12 cellular contexts compared by ENCODE assay signal in the genomic region with DNA sequence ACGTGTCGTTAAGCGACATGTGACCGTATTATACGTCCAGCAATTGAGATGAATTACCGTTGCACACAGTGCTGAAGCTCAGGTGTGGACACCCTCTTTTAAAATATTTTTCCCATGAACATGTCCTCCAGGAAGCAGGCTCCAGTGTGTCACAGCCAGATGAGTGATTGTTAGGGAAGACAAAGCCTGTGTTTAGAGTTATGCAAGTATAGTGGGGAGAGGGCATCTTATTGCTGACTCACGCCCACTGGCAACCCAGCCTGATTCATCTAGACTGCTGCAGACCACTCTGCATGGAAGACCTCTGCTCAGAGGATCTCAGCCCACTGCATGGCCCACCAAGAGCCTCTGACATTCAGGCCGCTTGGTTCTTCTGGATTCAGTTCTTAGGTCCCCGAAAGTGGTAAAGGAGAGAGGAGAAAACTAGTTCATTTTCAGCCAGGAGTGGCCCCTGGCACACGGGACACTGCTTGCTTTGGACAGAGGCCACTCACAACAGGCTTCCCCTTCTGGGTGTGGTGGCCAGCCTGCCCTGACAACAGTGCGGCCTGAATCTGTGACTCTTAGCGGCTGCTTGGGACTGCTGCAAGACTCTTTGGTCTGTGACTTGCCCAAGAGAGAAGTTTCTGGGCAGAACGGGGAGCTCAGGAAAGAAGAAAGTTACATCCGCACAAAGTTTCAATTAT.
DNase-seq lines count a peak whose midpoint lies in the region; ATAC-seq and TF ChIP-seq lines count a peak whose summit lies in the region.
"Had no signal": no experiment of that assay in that cellular context is flagged by ENCODE, and none has a peak within 500 bp of the region (broad histone marks: within the 10 kb centered on the region; RNA-seq: fewer than 3 reads in every experiment).

No MANE protein-coding gene starts in this region.

- CTCF ChIA-PET in RWPE1 (lab: Yijun Ruan, JAX) = interaction anchor here (0.6 kb wide), 1 partner anchor 257 kb away, joined by 3 read pairs; no protein-coding TSS in a partner anchor

- peaks cover 25 to 29% of the 10 kb centered on the region in 2 donors for H3K4me1 ChIP-seq in muscle layer of duodenum (ENCODE audit: control insufficient read depth in 1 of 2, insufficient read depth in 2 of 2, low read length in 2 of 2)

- no peaks in the 10 kb centered on the region for H3K27me3 ChIP-seq in muscle layer of duodenum (ENCODE audit: low read depth, low read length)

- H3K4me3 ChIP-seq in muscle layer of duodenum (ENCODE audit: low read depth in 1 of 2, low read length in 2 of 2) = no peak overlapping the region

- TF ChIP-seq CTCF in RWPE1 (conservative IDR thresholded peaks at IDR 0.05; ENCODE audit: low read depth) (no peak), type B pancreatic cell (conservative IDR thresholded peaks at IDR 0.05) (no peak)

- no peaks in the 10 kb centered on the region for H3K27me3 Mint-ChIP-seq in type B pancreatic cell
- H3K27me3 Mint-ChIP-seq in activated T-cell treated with anti-CD3 and anti-CD28 coated beads, Interleukin-2, amount 50 U/mL, for 4 hours (ENCODE audit: low read depth) = no peaks in the 10 kb centered on the region

- H3K9me3 ChIP-seq in muscle layer of duodenum (ENCODE audit: control insufficient read depth in 1 of 2, low read length in 2 of 2) = peaks cover 4% of the 10 kb centered on the region in 2 donors

- H3K27ac ChIP-seq in RWPE1 (peak overlapping the region; percentile 42), muscle layer of duodenum (ENCODE audit: low read length) (peak overlapping the region; percentile 68)
- H3K27ac ChIP-seq: parathyroid adenoma had no signal

- DNase-seq in RWPE1 (ENCODE audit: low spot score) (no peak), fibroblast of gingiva (ENCODE audit: low read depth) (peak; percentile 14), type B pancreatic cell (ENCODE audit: extremely low spot score, unreplicated experiment) (no peak), NCI-H1436 (lab: John Stamatoyannopoulos, UW) (no peak), NCI-H1048 (lab: John Stamatoyannopoulos, UW) (no peak)
- DNase-seq in activated T-cell treated with anti-CD3 and anti-CD28 coated beads, Interleukin-2, amount 50 U/mL, for 4 hours = no peak
- no peak for DNase-seq in activated effector memory CD4-positive, alpha-beta T cell treated with Interleukin-2 at 50 U/mL for 16 hours
- DNase-seq: activated CD8-positive, alpha-beta memory T cell treated with anti-CD3 and anti-CD28 coated beads, Interleukin-2, amount 50 U/mL, for 4 hours; NCI-H82 had no signal

- POLR2A ChIA-PET in RWPE1 (lab: Yijun Ruan, JAX; ENCODE audit: low non-redundant PET) = no interaction called here

- H3K36me3 ChIP-seq in muscle layer of duodenum (ENCODE audit: control insufficient read depth in 1 of 2, insufficient read depth in 2 of 2, low read length in 2 of 2) = no peaks in the 10 kb centered on the region

- peaks cover 30% of the 10 kb centered on the region for H3K36me3 Mint-ChIP-seq in type B pancreatic cell
- H3K36me3 Mint-ChIP-seq in activated T-cell treated with anti-CD3 and anti-CD28 coated beads, Interleukin-2, amount 50 U/mL, for 4 hours (ENCODE audit: insufficient read depth) = peaks cover 3% of the 10 kb centered on the region

- H3K4me3 Mint-ChIP-seq in type B pancreatic cell = peak overlapping the region; percentile 66
- H3K4me3 Mint-ChIP-seq in activated T-cell treated with anti-CD3 and anti-CD28 coated beads, Interleukin-2, amount 50 U/mL, for 4 hours = no peak overlapping the region
- H3K4me3 Mint-ChIP-seq: T-helper 1 cell treated with Interleukin-12 subunit alpha and Interleukin-12 subunit beta and Interleukin-4 antibody, amounts not matched to agents 30 μg/mL and 1 μg/mL, for 36 hours had no signal

- ATAC-seq in activated T-cell treated with anti-CD3 and anti-CD28 coated beads, Interleukin-2, amount 50 U/mL, for 4 hours = no peak

- peaks cover 39% of the 10 kb centered on the region for H3K4me1 Mint-ChIP-seq in type B pancreatic cell (ENCODE audit: unreplicated experiment)
- H3K4me1 Mint-ChIP-seq in activated T-cell treated with anti-CD3 and anti-CD28 coated beads, Interleukin-2, amount 50 U/mL, for 4 hours (ENCODE audit: low read depth) = peaks cover 2% of the 10 kb centered on the region

- peak overlapping the region; percentile 93 for H3K27ac Mint-ChIP-seq in type B pancreatic cell
- H3K27ac Mint-ChIP-seq: T-helper 1 cell treated with Interleukin-12 subunit alpha and Interleukin-12 subunit beta and Interleukin-4 antibody, amounts not matched to agents 30 μg/mL and 1 μg/mL, for 36 hours had no signal

- peaks cover 6% of the 10 kb centered on the region for H3K9me3 Mint-ChIP-seq in type B pancreatic cell
- peaks cover 11% of the 10 kb centered on the region for H3K9me3 Mint-ChIP-seq in activated T-cell treated with anti-CD3 and anti-CD28 coated beads, Interleukin-2, amount 50 U/mL, for 4 hours
